Comparison of ENCODE assay signal across 12 cellular contexts in genomic region chr16:88999457-89000206, GRCh38. TPM values are rescaled to one million over a fixed set of nuclear protein-coding genes. Genes with fewer than 3 reads are reported as not detected.
A peak's percentile ranks its signal among the peaks of the same experiment; 100 is the strongest.
DNase-seq lines count a peak whose midpoint lies in the region; ATAC-seq and TF ChIP-seq lines count a peak whose summit lies in the region.
"Had no signal": no experiment of that assay in that cellular context is flagged by ENCODE, and none has a peak within 500 bp of the region (broad histone marks: within the 10 kb centered on the region; RNA-seq: fewer than 3 reads in every experiment).

No MANE protein-coding gene starts in this region.

- H3K27ac ChIP-seq in endodermal cell (ENCODE audit: low read depth, low read length) (no peak overlapping the region), vagina (no peak overlapping the region)
- H3K27ac ChIP-seq: body of pancreas, skin epidermis had no signal

- TF ChIP-seq CTCF in activated CD8-positive, alpha-beta T cell treated with anti-CD3 and anti-CD28 coated beads for 36 hours (IDR thresholded peaks at IDR 0.05): no peak
- no peak for TF ChIP-seq CTCF in endodermal cell (conservative IDR thresholded peaks at IDR 0.05)
- TF ChIP-seq CTCF in omental fat pad (IDR thresholded peaks at IDR 0.05): no peak
- TF ChIP-seq CTCF in vagina (IDR thresholded peaks at IDR 0.05): no peak

- CTCF ChIA-PET in activated CD8-positive, alpha-beta T cell treated with anti-CD3 and anti-CD28 coated beads for 36 hours (lab: Charles Lee): no interaction called here
- CTCF ChIA-PET in activated CD8-positive, alpha-beta T cell treated with anti-CD3 and anti-CD28 coated beads, Interleukin-2, amount 10 ng/mL, durations not matched to agents 7 days and 5 days (lab: Charles Lee): no interaction called here

- H3K9ac ChIP-seq in endodermal cell (ENCODE audit: extremely low read depth, low read length, poor library complexity, severe bottlenecking): no peak overlapping the region

- peaks cover 27% of the 10 kb centered on the region for H3K27me3 Mint-ChIP-seq in activated CD8-positive, alpha-beta T cell treated with anti-CD3 and anti-CD28 coated beads for 36 hours
- H3K27me3 Mint-ChIP-seq in activated CD8-positive, alpha-beta T cell treated with anti-CD3 and anti-CD28 coated beads, Interleukin-2, amount 10 ng/mL, durations not matched to agents 7 days and 5 days (ENCODE audit: low read depth): peaks cover 13% of the 10 kb centered on the region
- peaks cover 31% of the 10 kb centered on the region for H3K27me3 Mint-ChIP-seq in endodermal cell (ENCODE audit: insufficient read depth)

- no peaks in the 10 kb centered on the region for H3K4me1 ChIP-seq in endodermal cell (ENCODE audit: control insufficient read depth, insufficient read depth, low read length)
- no peaks in the 10 kb centered on the region for H3K4me1 ChIP-seq in vagina
- H3K4me1 ChIP-seq: body of pancreas had no signal

- H3K4me3 ChIP-seq in endodermal cell (ENCODE audit: low read length) (no peak overlapping the region), vagina (no peak overlapping the region)
- H3K4me3 ChIP-seq: body of pancreas, skin epidermis had no signal

- peak overlapping the region; percentile 39 for H3K27ac Mint-ChIP-seq in activated CD8-positive, alpha-beta T cell treated with anti-CD3 and anti-CD28 coated beads for 36 hours
- H3K27ac Mint-ChIP-seq in activated CD8-positive, alpha-beta T cell treated with anti-CD3 and anti-CD28 coated beads, Interleukin-2, amount 10 ng/mL, durations not matched to agents 7 days and 5 days: no peak overlapping the region
- H3K27ac Mint-ChIP-seq in endodermal cell: no peak overlapping the region

- ATAC-seq in activated CD8-positive, alpha-beta T cell treated with anti-CD3 and anti-CD28 coated beads for 36 hours: peak; percentile 83
- ATAC-seq in activated CD8-positive, alpha-beta T cell treated with anti-CD3 and anti-CD28 coated beads, Interleukin-2, amount 10 ng/mL, durations not matched to agents 7 days and 5 days: no peak
- no peak for ATAC-seq in omental fat pad (ENCODE audit: low FRiP score)
- ATAC-seq: body of pancreas had no signal

- H3K9me3 ChIP-seq in endodermal cell (ENCODE audit: control insufficient read depth, low read length) (peaks cover 24% of the 10 kb centered on the region), vagina (peaks cover 4% of the 10 kb centered on the region)

- TF ChIP-seq POLR2A in vagina (IDR thresholded peaks at IDR 0.05): no peak

- H3K9me3 Mint-ChIP-seq in activated CD8-positive, alpha-beta T cell treated with anti-CD3 and anti-CD28 coated beads for 36 hours: peaks cover 12% of the 10 kb centered on the region
- H3K9me3 Mint-ChIP-seq in activated CD8-positive, alpha-beta T cell treated with anti-CD3 and anti-CD28 coated beads, Interleukin-2, amount 10 ng/mL, durations not matched to agents 7 days and 5 days (ENCODE audit: insufficient read depth): peaks cover 11% of the 10 kb centered on the region
- peaks cover 34% of the 10 kb centered on the region for H3K9me3 Mint-ChIP-seq in endodermal cell

- H3K36me3 ChIP-seq in endodermal cell (ENCODE audit: control insufficient read depth, insufficient read depth, low read length) (no peaks in the 10 kb centered on the region), vagina (no peaks in the 10 kb centered on the region)

- POLR2A ChIA-PET in activated CD8-positive, alpha-beta T cell treated with anti-CD3 and anti-CD28 coated beads for 36 hours (lab: Charles Lee): interaction anchor here (1.2 kb wide), 1 partner anchor 8 kb away, joined by 3 read pairs; no protein-coding TSS in a partner anchor
- POLR2A ChIA-PET in activated CD8-positive, alpha-beta T cell treated with anti-CD3 and anti-CD28 coated beads, Interleukin-2, amount 10 ng/mL, durations not matched to agents 7 days and 5 days (lab: Charles Lee): no interaction called here

- 60 to 75% methylated on average over 15 to 16 of the region's 39 CpGs for WGBS in endodermal cell (ENCODE audit: insufficient coverage in 1 of 2, insufficient read length in 1 of 2), 2 experiments

- H3K27me3 ChIP-seq in endodermal cell (ENCODE audit: control insufficient read depth, insufficient read depth, low read length, poor library complexity, severe bottlenecking) (peaks cover 17% of the 10 kb centered on the region), vagina (no peaks in the 10 kb centered on the region)

- H3K4me3 Mint-ChIP-seq in activated CD8-positive, alpha-beta T cell treated with anti-CD3 and anti-CD28 coated beads for 36 hours: no peak overlapping the region
- no peak overlapping the region for H3K4me3 Mint-ChIP-seq in activated CD8-positive, alpha-beta T cell treated with anti-CD3 and anti-CD28 coated beads, Interleukin-2, amount 10 ng/mL, durations not matched to agents 7 days and 5 days
- H3K4me3 Mint-ChIP-seq in endodermal cell: no peak overlapping the region

- peak; percentile 75 for DNase-seq in activated CD8-positive, alpha-beta T cell treated with anti-CD3 and anti-CD28 coated beads for 36 hours
- DNase-seq in activated CD8-positive, alpha-beta T cell treated with anti-CD3 and anti-CD28 coated beads, Interleukin-2, amount 10 ng/mL, durations not matched to agents 7 days and 5 days: no peak
- DNase-seq in activated CD8-positive, alpha-beta memory T cell treated with anti-CD3 and anti-CD28 coated beads, Interleukin-2, amount 50 U/mL, for 1 hour (ENCODE audit: extremely low read depth): peak; percentile 12
- DNase-seq in endodermal cell (peak; percentile 66), superior temporal gyrus (ENCODE audit: extremely low spot score) (no peak), omental fat pad (ENCODE audit: low spot score) (no peak), vagina (ENCODE audit: extremely low spot score in 2 of 2) (no peak)
- peak; percentile 17 for DNase-seq in stimulated activated CD8-positive, alpha-beta memory T cell treated with anti-CD3 and anti-CD28 coated beads, Interleukin-12 subunit alpha, Interleukin-12 subunit beta, amount 100 ng/mL, for 4 hours (ENCODE audit: low read depth)
- DNase-seq: body of pancreas, immature natural killer cell had no signal

- no peaks in the 10 kb centered on the region for H3K36me3 Mint-ChIP-seq in activated CD8-positive, alpha-beta T cell treated with anti-CD3 and anti-CD28 coated beads for 36 hours (ENCODE audit: low read depth)
- H3K36me3 Mint-ChIP-seq in activated CD8-positive, alpha-beta T cell treated with anti-CD3 and anti-CD28 coated beads, Interleukin-2, amount 10 ng/mL, durations not matched to agents 7 days and 5 days (ENCODE audit: low read depth): peaks cover 3% of the 10 kb centered on the region
- H3K36me3 Mint-ChIP-seq in endodermal cell (ENCODE audit: low read depth): no peaks in the 10 kb centered on the region

- H3K4me1 Mint-ChIP-seq in activated CD8-positive, alpha-beta T cell treated with anti-CD3 and anti-CD28 coated beads for 36 hours (ENCODE audit: low read depth): peaks cover 9% of the 10 kb centered on the region
- H3K4me1 Mint-ChIP-seq in activated CD8-positive, alpha-beta T cell treated with anti-CD3 and anti-CD28 coated beads, Interleukin-2, amount 10 ng/mL, durations not matched to agents 7 days and 5 days (ENCODE audit: low read depth): peaks cover 6% of the 10 kb centered on the region
- H3K4me1 Mint-ChIP-seq in endodermal cell: peaks cover 3% of the 10 kb centered on the region

- intact Hi-C loops in activated CD8-positive, alpha-beta T cell treated with anti-CD3 and anti-CD28 coated beads for 36 hours (cut with micrococcal nuclease): no loop called here
- intact Hi-C loops in vagina (cut with DNase I): no loop called here

RNA-seq across cellular contexts. Expression of gene CBFA2T3, which starts 22.6 kb away (rescaled TPM):
- under 1 TPM; 0.14 to 0.34 TPM for total RNA-seq in activated CD8-positive, alpha-beta T cell treated with anti-CD3 and anti-CD28 coated beads for 36 hours
- total RNA-seq in activated CD8-positive, alpha-beta T cell treated with anti-CD3 and anti-CD28 coated beads, Interleukin-2, amount 10 ng/mL, durations not matched to agents 7 days and 5 days: not detected
- total RNA-seq in endodermal cell: 1 to 10 TPM; 1.0 to 3.1 TPM
- 5.5 TPM for polyA plus RNA-seq in endodermal cell (2013, experiment 1 of 2)
- polyA plus RNA-seq in endodermal cell (2013, experiment 2 of 2): 4.3 TPM
- 10 to 100 TPM in 1 of 4 donors, 1 to 10 TPM in 2, under 1 TPM in 1; 0.84 to 12.6 (median 1.4) TPM for total RNA-seq in omental fat pad
- total RNA-seq in vagina: 2.7 TPM
- total RNA-seq: RPMI7951 had no signal

Comparison
In these comparisons a context has a peak if more than half of its experiments do, and no peak if none do; other contexts are left out.
1. DNase-seq: peak in activated CD8-positive, alpha-beta T cell treated with anti-CD3 and anti-CD28 coated beads for 36 hours (single experiment), activated CD8-positive, alpha-beta memory T cell treated with anti-CD3 and anti-CD28 coated beads, Interleukin-2, amount 50 U/mL, for 1 hour (single experiment), endodermal cell (single experiment) and stimulated activated CD8-positive, alpha-beta memory T cell treated with anti-CD3 and anti-CD28 coated beads, Interleukin-12 subunit alpha, Interleukin-12 subunit beta, amount 100 ng/mL, for 4 hours (single experiment); none in activated CD8-positive, alpha-beta T cell treated with anti-CD3 and anti-CD28 coated beads, Interleukin-2, amount 10 ng/mL, durations not matched to agents 7 days and 5 days (single experiment), superior temporal gyrus (single experiment), omental fat pad (single experiment) and vagina (0 of 2).